ENCODE assay signal across 1 cellular context in the genomic region with DNA sequence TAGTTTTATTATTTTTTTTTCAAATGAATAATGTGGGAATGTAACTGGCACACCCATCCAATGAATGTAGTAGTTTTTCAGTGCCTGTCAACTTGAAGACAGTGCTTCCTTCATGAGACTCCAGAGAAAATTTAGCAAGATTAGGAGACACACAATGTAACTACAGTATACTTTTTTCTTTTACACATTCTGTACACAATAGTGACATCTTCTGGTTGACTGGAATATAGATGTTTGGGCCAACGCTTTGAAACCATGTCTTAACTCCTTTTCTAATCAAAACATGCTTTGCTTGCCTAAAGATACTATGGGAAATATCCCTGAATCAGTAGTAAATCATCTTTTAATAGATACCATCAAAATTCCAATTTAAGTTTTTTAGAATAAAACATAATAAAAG.
TF ChIP-seq lines count a peak whose summit lies in the region.

No MANE protein-coding gene starts in this region.

TF ChIP-seq in GM23338, 12 proteins besides CTCF, POLR2A, EP300 and RAD21 (continued from another document):
- TF ChIP-seq, protein P1, sequence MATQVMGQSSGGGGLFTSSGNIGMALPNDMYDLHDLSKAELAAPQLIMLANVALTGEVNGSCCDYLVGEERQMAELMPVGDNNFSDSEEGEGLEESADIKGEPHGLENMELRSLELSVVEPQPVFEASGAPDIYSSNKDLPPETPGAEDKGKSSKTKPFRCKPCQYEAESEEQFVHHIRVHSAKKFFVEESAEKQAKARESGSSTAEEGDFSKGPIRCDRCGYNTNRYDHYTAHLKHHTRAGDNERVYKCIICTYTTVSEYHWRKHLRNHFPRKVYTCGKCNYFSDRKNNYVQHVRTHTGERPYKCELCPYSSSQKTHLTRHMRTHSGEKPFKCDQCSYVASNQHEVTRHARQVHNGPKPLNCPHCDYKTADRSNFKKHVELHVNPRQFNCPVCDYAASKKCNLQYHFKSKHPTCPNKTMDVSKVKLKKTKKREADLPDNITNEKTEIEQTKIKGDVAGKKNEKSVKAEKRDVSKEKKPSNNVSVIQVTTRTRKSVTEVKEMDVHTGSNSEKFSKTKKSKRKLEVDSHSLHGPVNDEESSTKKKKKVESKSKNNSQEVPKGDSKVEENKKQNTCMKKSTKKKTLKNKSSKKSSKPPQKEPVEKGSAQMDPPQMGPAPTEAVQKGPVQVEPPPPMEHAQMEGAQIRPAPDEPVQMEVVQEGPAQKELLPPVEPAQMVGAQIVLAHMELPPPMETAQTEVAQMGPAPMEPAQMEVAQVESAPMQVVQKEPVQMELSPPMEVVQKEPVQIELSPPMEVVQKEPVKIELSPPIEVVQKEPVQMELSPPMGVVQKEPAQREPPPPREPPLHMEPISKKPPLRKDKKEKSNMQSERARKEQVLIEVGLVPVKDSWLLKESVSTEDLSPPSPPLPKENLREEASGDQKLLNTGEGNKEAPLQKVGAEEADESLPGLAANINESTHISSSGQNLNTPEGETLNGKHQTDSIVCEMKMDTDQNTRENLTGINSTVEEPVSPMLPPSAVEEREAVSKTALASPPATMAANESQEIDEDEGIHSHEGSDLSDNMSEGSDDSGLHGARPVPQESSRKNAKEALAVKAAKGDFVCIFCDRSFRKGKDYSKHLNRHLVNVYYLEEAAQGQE (IDR thresholded peaks at IDR 0.05; ENCODE audit: unreplicated experiment), result no peak
- no peak for TF ChIP-seq ZNF114 (CRISPR knock-in tag; IDR thresholded peaks at IDR 0.05)
- TF ChIP-seq POLR2AphosphoS5 (IDR thresholded peaks at IDR 0.05; ENCODE audit: low read depth), result no peak
